Comparison of ENCODE assay signal across 19 cellular contexts in genomic region chr12:106696071-106696470, GRCh38.
A peak's percentile ranks its signal among the peaks of the same experiment; 100 is the strongest.
DNase-seq lines count a peak whose midpoint lies in the region; ATAC-seq and TF ChIP-seq lines count a peak whose summit lies in the region.
"Had no signal": no experiment of that assay in that cellular context is flagged by ENCODE, and none has a peak within 500 bp of the region (broad histone marks: within the 10 kb centered on the region; RNA-seq: fewer than 3 reads in every experiment).

No MANE protein-coding gene starts in this region.

- H3K27ac Mint-ChIP-seq in activated CD8-positive, alpha-beta memory T cell treated with anti-CD3 and anti-CD28 coated beads, Interleukin-2, amount 10 ng/mL, durations not matched to agents 7 days and 5 days, result no peak overlapping the region
- H3K27ac Mint-ChIP-seq: B cell; CD4-positive, alpha-beta T cell; CD8-positive, alpha-beta T cell had no signal

- H2BK120ac ChIP-seq in neuronal stem cell (ENCODE audit: low read depth, low read length), result no peak overlapping the region

- H3K4ac ChIP-seq in neuronal stem cell (ENCODE audit: low read length), result no peak overlapping the region

- H3K36me3 Mint-ChIP-seq in activated CD8-positive, alpha-beta memory T cell treated with anti-CD3 and anti-CD28 coated beads, Interleukin-2, amount 10 ng/mL, durations not matched to agents 7 days and 5 days, result no peaks in the 10 kb centered on the region
- H3K36me3 Mint-ChIP-seq: CD8-positive, alpha-beta T cell had no signal

- no CpG with 5 or more reads among the region's 6 CpGs for WGBS in neuronal stem cell (ENCODE audit: extremely low coverage in 2 of 2, insufficient read length in 2 of 2, insufficient replicate concordance in 1 of 2), 2 donors

- peaks cover 4 to 41% of the 10 kb centered on the region in 2 donors for H3K9me3 ChIP-seq in neuronal stem cell (replicated peaks in 1 of 2; ENCODE audit: control insufficient read depth in 2 of 2, insufficient read depth in 1 of 2, low read depth in 1 of 2, low read length in 2 of 2)
- H3K9me3 ChIP-seq: A549, Caco-2 had no signal

- CTCF ChIA-PET in activated CD8-positive, alpha-beta memory T cell treated with anti-CD3 and anti-CD28 coated beads, Interleukin-2, amount 10 ng/mL, durations not matched to agents 7 days and 5 days (lab: Charles Lee), result no interaction called here

- no peak for ATAC-seq in activated CD8-positive, alpha-beta memory T cell treated with anti-CD3 and anti-CD28 coated beads, Interleukin-2, amount 10 ng/mL, durations not matched to agents 7 days and 5 days
- peak; percentile 38 for ATAC-seq in left lobe of liver
- ATAC-seq: A549; CD8-positive, alpha-beta T cell; GM12878 had no signal

- no peak overlapping the region for H2BK15ac ChIP-seq in neuronal stem cell (ENCODE audit: low read length)

- H3K27me3 ChIP-seq in neuronal stem cell (ENCODE audit: control insufficient read depth in 3 of 3, insufficient read depth in 3 of 3, low read depth in 1 of 3, low read length in 3 of 3), result no peaks in the 10 kb centered on the region
- H3K27me3 ChIP-seq: BLaER1 treated with 17β-estradiol and CSF1 and Interleukin-3, amounts not matched to agents 10 nM and 100 nM had no signal

- peak overlapping the region; percentile 68 for H3K18ac ChIP-seq in neuronal stem cell (ENCODE audit: low read length)

- peak overlapping the region; percentile 45 for H3K27ac ChIP-seq in VCaP
- no peak overlapping the region for H3K27ac ChIP-seq in neuronal stem cell (replicated peaks; ENCODE audit: low read length)
- H3K27ac ChIP-seq: 22Rv1; A549; BLaER1 treated with 17β-estradiol and CSF1 and Interleukin-3, amounts not matched to agents 10 nM and 100 nM; C4-2B had no signal

- H3K14ac ChIP-seq in neuronal stem cell (ENCODE audit: low read length), result no peak overlapping the region

- no peak overlapping the region for H3K9ac ChIP-seq in neuronal stem cell (ENCODE audit: low read depth, low read length, poor library complexity)
- H3K9ac ChIP-seq: BLaER1 treated with 17β-estradiol and CSF1 and Interleukin-3, amounts not matched to agents 10 nM and 100 nM had no signal

- no peaks in the 10 kb centered on the region for H3K79me1 ChIP-seq in neuronal stem cell (ENCODE audit: low read depth, low read length)

- peaks cover 0 to 94% of the 10 kb centered on the region in 2 donors for H3K36me3 ChIP-seq in neuronal stem cell (replicated peaks in 1 of 2; ENCODE audit: control insufficient read depth in 2 of 2, insufficient read depth in 2 of 2, low read length in 2 of 2)
- H3K36me3 ChIP-seq: BLaER1 treated with 17β-estradiol and CSF1 and Interleukin-3, amounts not matched to agents 10 nM and 100 nM had no signal

- H2BK12ac ChIP-seq in neuronal stem cell (ENCODE audit: low read length), result no peak overlapping the region

- H3K4me3 ChIP-seq in neuronal stem cell (ENCODE audit: low read length in 2 of 2), result no peak overlapping the region
- H3K4me3 ChIP-seq: A549; BLaER1 treated with 17β-estradiol and CSF1 and Interleukin-3, amounts not matched to agents 10 nM and 100 nM; GM12878 had no signal

- peaks cover 5% of the 10 kb centered on the region for H3K9me3 Mint-ChIP-seq in activated CD8-positive, alpha-beta memory T cell treated with anti-CD3 and anti-CD28 coated beads, Interleukin-2, amount 10 ng/mL, durations not matched to agents 7 days and 5 days (ENCODE audit: low read depth)

- peak; percentile 15 for DNase-seq in activated CD8-positive, alpha-beta memory T cell treated with anti-CD3 and anti-CD28 coated beads for 24 hours
- no peak for DNase-seq in activated CD8-positive, alpha-beta memory T cell treated with anti-CD3 and anti-CD28 coated beads, Interleukin-2, amount 10 ng/mL, durations not matched to agents 7 days and 5 days
- DNase-seq in left lobe of liver (ENCODE audit: low spot score) (no peak), neuronal stem cell (ENCODE audit: low spot score) (no peak), GF-D8 (lab: John Stamatoyannopoulos, UW) (no peak)
- no peak for DNase-seq in activated CD4-positive, CD25-positive, alpha-beta regulatory T cell (lab: John Stamatoyannopoulos, UW)
- DNase-seq: AML-193; Caco-2; Calu3; CD4-positive, alpha-beta T cell; CD8-positive, alpha-beta T cell; DMS79 treated with DMSO at 0.1 percent for 48 hours had no signal

- no peaks in the 10 kb centered on the region for H3K27me3 Mint-ChIP-seq in activated CD8-positive, alpha-beta memory T cell treated with anti-CD3 and anti-CD28 coated beads, Interleukin-2, amount 10 ng/mL, durations not matched to agents 7 days and 5 days
- H3K27me3 Mint-ChIP-seq: CD4-positive, alpha-beta T cell had no signal

- H2BK5ac ChIP-seq in neuronal stem cell (ENCODE audit: low read length), result no peak overlapping the region

- H3K4me1 ChIP-seq in neuronal stem cell (ENCODE audit: control insufficient read depth in 2 of 2, insufficient read depth in 1 of 2, low read depth in 1 of 2, low read length in 2 of 2), result no peaks in the 10 kb centered on the region
- H3K4me1 ChIP-seq: A549; BLaER1 treated with 17β-estradiol and CSF1 and Interleukin-3, amounts not matched to agents 10 nM and 100 nM; Caco-2 had no signal

- no peak overlapping the region for H3K23ac ChIP-seq in neuronal stem cell (ENCODE audit: low read depth, low read length, poor library complexity)

- H4K91ac ChIP-seq in neuronal stem cell (ENCODE audit: low read depth, low read length, poor library complexity), result no peak overlapping the region

- H3K4me1 Mint-ChIP-seq in activated CD8-positive, alpha-beta memory T cell treated with anti-CD3 and anti-CD28 coated beads, Interleukin-2, amount 10 ng/mL, durations not matched to agents 7 days and 5 days, result no peaks in the 10 kb centered on the region
- H3K4me1 Mint-ChIP-seq: B cell had no signal

- H2AFZ ChIP-seq in neuronal stem cell (ENCODE audit: low read length), result no peak overlapping the region

- H4K8ac ChIP-seq in neuronal stem cell (ENCODE audit: low read depth, low read length), result no peak overlapping the region

- no peak for TF ChIP-seq CTCF in VCaP (conservative IDR thresholded peaks at IDR 0.05)

- no peak overlapping the region for H3K4me2 ChIP-seq in neuronal stem cell (ENCODE audit: insufficient read depth, low read length, poor library complexity, severe bottlenecking)
- H3K4me2 ChIP-seq: A549; BLaER1 treated with 17β-estradiol and CSF1 and Interleukin-3, amounts not matched to agents 10 nM and 100 nM had no signal

- no peak overlapping the region for H3K4me3 Mint-ChIP-seq in activated CD8-positive, alpha-beta memory T cell treated with anti-CD3 and anti-CD28 coated beads, Interleukin-2, amount 10 ng/mL, durations not matched to agents 7 days and 5 days
- H3K4me3 Mint-ChIP-seq: B cell; CD4-positive, alpha-beta T cell; CD8-positive, alpha-beta T cell had no signal

- H2AK5ac ChIP-seq in neuronal stem cell (ENCODE audit: low read depth, low read length), result no peak overlapping the region
